ENCODE assay signal across 22 cellular contexts in the genomic region with DNA sequence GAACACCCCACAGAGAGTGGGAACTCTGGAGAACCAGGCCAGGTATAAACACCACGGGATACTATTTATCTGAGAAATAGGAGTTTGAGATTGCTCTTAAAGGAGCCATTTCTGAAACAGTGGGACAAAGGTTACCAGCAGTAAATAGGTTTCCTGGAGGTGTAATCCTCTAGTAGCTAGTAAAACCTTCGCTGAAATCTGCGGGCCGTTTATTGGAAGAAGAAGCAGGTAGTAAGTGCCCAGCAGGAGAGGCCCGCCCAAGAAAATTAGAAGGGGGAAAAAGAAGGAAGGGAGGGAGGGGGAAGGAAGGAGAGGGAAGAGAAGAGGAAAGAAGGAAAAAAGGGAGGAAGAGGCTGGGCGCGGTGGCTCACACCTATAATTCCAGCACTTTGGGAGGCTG. TPM values are rescaled to one million over a fixed set of nuclear protein-coding genes. Genes with fewer than 3 reads are reported as not detected.
"Had no signal": no experiment of that assay in that cellular context is flagged by ENCODE, and none has a peak within 500 bp of the region (broad histone marks: within the 10 kb centered on the region; RNA-seq: fewer than 3 reads in every experiment).

No MANE protein-coding gene starts in this region.

- H3K27me3 ChIP-seq: body of pancreas, suprapubic skin, upper lobe of right lung had no signal

- H3K27me3 Mint-ChIP-seq: activated CD8-positive, alpha-beta T cell treated with anti-CD3 and anti-CD28 coated beads for 36 hours had no signal

- H3K4me1 Mint-ChIP-seq: activated B cell treated with CpG ODN at 0.5 μM for 24 hours had no signal

- H3K4me3 Mint-ChIP-seq: activated B cell treated with CpG ODN at 0.5 μM for 24 hours; activated CD8-positive, alpha-beta T cell treated with anti-CD3 and anti-CD28 coated beads for 36 hours; activated naive CD4-positive, alpha-beta T cell treated with anti-CD3 and anti-CD28 coated beads for 36 hours; nephron progenitor cell; stimulated activated naive CD8-positive, alpha-beta T cell treated with anti-CD3 and anti-CD28 coated beads, Interleukin-15, Interleukin-2, amounts not matched to agents 100 ng/mL and 50 ng/mL, for 24 hours had no signal

- H3K4me3 ChIP-seq: body of pancreas, lower lobe of right lung, skin epidermis, suprapubic skin, upper lobe of right lung had no signal

- H3K27ac ChIP-seq: lower lobe of right lung, skin epidermis, suprapubic skin, upper lobe of right lung had no signal

- DNase-seq: activated B cell treated with CpG ODN at 0.5 μM for 24 hours; activated CD4-positive, alpha-beta T cell treated with anti-CD3 and anti-CD28 coated beads for 48 hours; activated CD8-positive, alpha-beta T cell treated with anti-CD3 and anti-CD28 coated beads for 36 hours; activated naive CD4-positive, alpha-beta T cell treated with anti-CD3 and anti-CD28 coated beads for 36 hours; activated T-cell treated with anti-CD3 and anti-CD28 coated beads, Interleukin-2, amount 50 U/mL, for 1 hour; body of pancreas; erythroblast; foreskin melanocyte; head of caudate nucleus; kidney glomerular epithelial cell; lower lobe of right lung; nephron progenitor cell; occipital lobe; stimulated activated CD4-positive, alpha-beta T cell treated with anti-CD3 and anti-CD28 coated beads, Interleukin-15, amount 100 ng/mL, for 24 hours; stimulated activated CD4-positive, alpha-beta T cell treated with anti-CD3 and anti-CD28 coated beads, Interleukin-2, amount 100 ng/mL, for 48 hours; T-helper 1 cell; T-helper 9 cell; upper lobe of right lung had no signal

- H3K9me3 ChIP-seq: body of pancreas, lower lobe of right lung, suprapubic skin, upper lobe of right lung had no signal

- H3K9me3 Mint-ChIP-seq: activated B cell treated with CpG ODN at 0.5 μM for 24 hours; activated CD8-positive, alpha-beta T cell treated with anti-CD3 and anti-CD28 coated beads for 36 hours; activated naive CD4-positive, alpha-beta T cell treated with anti-CD3 and anti-CD28 coated beads for 36 hours; nephron progenitor cell; stimulated activated naive CD8-positive, alpha-beta T cell treated with anti-CD3 and anti-CD28 coated beads, Interleukin-15, Interleukin-2, amounts not matched to agents 100 ng/mL and 50 ng/mL, for 24 hours had no signal

- ATAC-seq: activated CD8-positive, alpha-beta T cell treated with anti-CD3 and anti-CD28 coated beads for 36 hours; body of pancreas; lower lobe of right lung; SK-N-SH treated with all-trans-retinoic acid at 6 μM for 48 hours; upper lobe of right lung had no signal

- H3K36me3 ChIP-seq: lower lobe of right lung, suprapubic skin, upper lobe of right lung had no signal

- H3K27ac Mint-ChIP-seq: activated B cell treated with CpG ODN at 0.5 μM for 24 hours; activated CD8-positive, alpha-beta T cell treated with anti-CD3 and anti-CD28 coated beads for 36 hours; activated naive CD4-positive, alpha-beta T cell treated with anti-CD3 and anti-CD28 coated beads for 36 hours; nephron progenitor cell; stimulated activated naive CD8-positive, alpha-beta T cell treated with anti-CD3 and anti-CD28 coated beads, Interleukin-15, Interleukin-2, amounts not matched to agents 100 ng/mL and 50 ng/mL, for 24 hours had no signal

RNA-seq across cellular contexts. Expression of gene CHST3, which starts 51.7 kb away (rescaled TPM):
- total RNA-seq: activated B cell treated with CpG ODN at 0.5 μM for 24 hours had no signal
